ENCODE assay signal across 1 cellular context in genomic region chr18:76568726-76569125, GRCh38.
TF ChIP-seq lines count a peak whose summit lies in the region.

No MANE protein-coding gene starts in this region.

TF ChIP-seq in IMR-90, 13 proteins besides CTCF, POLR2A, EP300 and RAD21 (continued from another document):
- TF ChIP-seq ELK1 (IDR thresholded peaks at IDR 0.05; ENCODE audit: borderline replicate concordance, low read depth, low read length) (no peak), USF2 (IDR thresholded peaks at IDR 0.05; ENCODE audit: low read depth, low read length) (no peak), MXI1 (IDR thresholded peaks at IDR 0.05; ENCODE audit: borderline replicate concordance, low read depth, low read length) (no peak), FOS (IDR thresholded peaks at IDR 0.05; ENCODE audit: low read depth, low read length) (no peak), BHLHE40 (IDR thresholded peaks at IDR 0.05; ENCODE audit: low read depth, low read length) (no peak), SMC3 (IDR thresholded peaks at IDR 0.05; ENCODE audit: low read depth, low read length) (no peak), CHD1 (IDR thresholded peaks at IDR 0.05; ENCODE audit: low read depth, low read length) (no peak), RFX5 (IDR thresholded peaks at IDR 0.05; ENCODE audit: low read depth, low read length) (no peak), CEBPB (IDR thresholded peaks at IDR 0.05; ENCODE audit: low read depth, low read length) (no peak)
